ENCODE assay signal across 8 cellular contexts in the genomic region with DNA sequence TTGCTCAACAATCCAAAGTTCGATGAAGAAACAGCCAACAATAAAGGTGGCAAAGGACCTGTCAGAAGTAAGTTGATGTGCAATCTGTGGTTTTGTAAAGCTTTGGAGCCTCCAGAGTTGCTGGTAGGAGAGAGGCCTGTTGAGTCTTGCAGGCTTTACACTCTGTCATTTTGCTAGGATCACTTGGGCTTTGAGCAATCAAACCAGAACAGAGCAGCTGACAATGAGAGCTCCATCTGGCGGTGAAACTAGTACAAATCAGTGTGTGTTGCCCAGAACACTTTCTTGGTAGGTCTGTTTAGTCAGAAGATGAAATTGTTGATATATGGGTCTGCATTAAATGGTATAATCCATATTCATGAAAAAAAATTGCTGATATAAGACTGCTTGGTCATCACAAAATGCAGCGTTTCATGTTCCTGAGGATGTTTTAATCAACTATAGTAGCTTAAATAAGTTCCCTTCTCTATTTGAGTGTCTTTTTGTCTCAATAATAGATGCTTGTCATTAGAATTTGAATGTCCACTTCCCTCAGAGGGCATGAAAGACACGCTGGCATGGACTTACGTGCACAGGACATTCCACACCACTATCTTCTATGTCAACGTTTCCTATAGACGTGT. TPM values are rescaled to one million over a fixed set of nuclear protein-coding genes. Genes with fewer than 3 reads are reported as not detected.
DNase-seq lines count a peak whose midpoint lies in the region; ATAC-seq and FAIRE-seq lines count a peak whose summit lies in the region.

No MANE protein-coding gene starts in this region.

- peak; percentile 90 for FAIRE-seq in G401.6 (lab: Jason Lieb, UNC)

- intact Hi-C loops in activated CD4-positive, alpha-beta T cell treated with anti-CD3 and anti-CD28 coated beads, Interleukin-2, amount 10 ng/mL, durations not matched to agents 24 days and 14 days (cut with micrococcal nuclease), result loop anchor here (1.0 to 5.0 kb wide), 2 partner anchors 40 to 127 kb away; a partner anchor contains a TSS

- H3K36me3 Mint-ChIP-seq in activated CD4-positive, alpha-beta T cell treated with anti-CD3 and anti-CD28 coated beads, Interleukin-2, amount 10 ng/mL, durations not matched to agents 24 days and 14 days (ENCODE audit: low read depth), result peaks cover 9% of the 10 kb centered on the region

- no peaks in the 10 kb centered on the region for H3K27me3 Mint-ChIP-seq in activated CD4-positive, alpha-beta T cell treated with anti-CD3 and anti-CD28 coated beads, Interleukin-2, amount 10 ng/mL, durations not matched to agents 24 days and 14 days

- H3K27ac Mint-ChIP-seq in activated CD4-positive, alpha-beta T cell treated with anti-CD3 and anti-CD28 coated beads, Interleukin-2, amount 10 ng/mL, durations not matched to agents 24 days and 14 days, result no peak overlapping the region

- no peak overlapping the region for H3K4me3 Mint-ChIP-seq in activated CD4-positive, alpha-beta T cell treated with anti-CD3 and anti-CD28 coated beads, Interleukin-2, amount 10 ng/mL, durations not matched to agents 24 days and 14 days

- H3K9me3 Mint-ChIP-seq in activated CD4-positive, alpha-beta T cell treated with anti-CD3 and anti-CD28 coated beads, Interleukin-2, amount 10 ng/mL, durations not matched to agents 24 days and 14 days, result no peaks in the 10 kb centered on the region

- ATAC-seq in HG02678 (IDR thresholded peaks at IDR 0.05; ENCODE audit: unreplicated experiment), result peak; percentile 58
- no peak for ATAC-seq in GM21381 (IDR thresholded peaks at IDR 0.05; ENCODE audit: unreplicated experiment)

- peaks cover 4% of the 10 kb centered on the region for H3K4me1 Mint-ChIP-seq in activated CD4-positive, alpha-beta T cell treated with anti-CD3 and anti-CD28 coated beads, Interleukin-2, amount 10 ng/mL, durations not matched to agents 24 days and 14 days

- peak; percentile 44 for DNase-seq in NCI-H524 treated with DMSO at 0.1 percent for 48 hours (lab: John Stamatoyannopoulos, UW)
- peak; percentile 90 for DNase-seq in activated CD4-positive, alpha-beta T cell treated with anti-CD3 and anti-CD28 coated beads, Interleukin-2, amount 10 ng/mL, durations not matched to agents 24 days and 14 days
- peak; percentile 55 for DNase-seq in effector CD4-positive, alpha-beta T cell
- peak; percentile 95 for DNase-seq in medulla oblongata (ENCODE audit: extremely low spot score)
- peak; percentile 16 to 23 for DNase-seq in stimulated activated CD8-positive, alpha-beta memory T cell treated with anti-CD3 and anti-CD28 coated beads, Interleukin-2, amount 100 ng/mL, for 48 hours (ENCODE audit: low read depth in 2 of 2)

RNA-seq across cellular contexts. Expression of a gene that starts 25.7 kb away (rescaled TPM):
- total RNA-seq in activated CD4-positive, alpha-beta T cell treated with anti-CD3 and anti-CD28 coated beads, Interleukin-2, amount 10 ng/mL, durations not matched to agents 24 days and 14 days, result 4.0 and 4.6 TPM in 2 replicates

RNA-seq across cellular contexts. Expression of a gene that starts 39.6 kb away (rescaled TPM):
- 15.4 and 15.5 TPM in 2 replicates for total RNA-seq in activated CD4-positive, alpha-beta T cell treated with anti-CD3 and anti-CD28 coated beads, Interleukin-2, amount 10 ng/mL, durations not matched to agents 24 days and 14 days

RNA-seq across cellular contexts. Expression of a gene that starts 52.4 kb away (rescaled TPM):
- 60.8 and 66.6 TPM in 2 replicates for total RNA-seq in activated CD4-positive, alpha-beta T cell treated with anti-CD3 and anti-CD28 coated beads, Interleukin-2, amount 10 ng/mL, durations not matched to agents 24 days and 14 days

Comparison
In these comparisons a context has a peak if more than half of its experiments do, and no peak if none do; other contexts are left out.
1. DNase-seq: peak in every context shown above with its lines; median percentile 95 in medulla oblongata; 90 in activated CD4-positive, alpha-beta T cell treated with anti-CD3 and anti-CD28 coated beads, Interleukin-2, amount 10 ng/mL, durations not matched to agents 24 days and 14 days; 55 in effector CD4-positive, alpha-beta T cell; 44 in NCI-H524 treated with DMSO at 0.1 percent for 48 hours; 20 in stimulated activated CD8-positive, alpha-beta memory T cell treated with anti-CD3 and anti-CD28 coated beads, Interleukin-2, amount 100 ng/mL, for 48 hours.